In genomic region chr13:58452123-58452623, GRCh38 we compare ENCODE assay signal across 1 cellular context.
TF ChIP-seq lines count a peak whose summit lies in the region.

No MANE protein-coding gene starts in this region.

TF ChIP-seq in HepG2, 621 proteins besides CTCF, POLR2A, EP300 and RAD21 (continued from another document and continues in another):
- no peak for TF ChIP-seq ZNF768 (CRISPR knock-in tag; IDR thresholded peaks at IDR 0.05)
- no peak for TF ChIP-seq ARNT2 (CRISPR knock-in tag; IDR thresholded peaks at IDR 0.05; ENCODE audit: low read depth)
- TF ChIP-seq ZNF24 (IDR thresholded peaks at IDR 0.05): no peak
- TF ChIP-seq POGZ (CRISPR knock-in tag; IDR thresholded peaks at IDR 0.05): no peak; the same call in 1 of the 2 replicates
- peak; percentile 56; the same call in 1 of the 2 replicates for TF ChIP-seq HDAC2 (CRISPR knock-in tag; IDR thresholded peaks at IDR 0.05)
- TF ChIP-seq TCF7 (IDR thresholded peaks at IDR 0.05; ENCODE audit: low read depth): peak; percentile 56
- peak; percentile 88 for TF ChIP-seq TEAD3 (CRISPR knock-in tag; optimal IDR thresholded peaks at IDR 0.05; ENCODE audit: borderline replicate concordance)
- no peak for TF ChIP-seq PTBP1 (IDR thresholded peaks at IDR 0.05; ENCODE audit: low read depth, low read length, poor library complexity, severe bottlenecking)
- TF ChIP-seq HNF4A (CRISPR knock-in tag; IDR thresholded peaks at IDR 0.05): peak; percentile 52
- TF ChIP-seq ZNF75D (CRISPR knock-in tag; IDR thresholded peaks at IDR 0.05; ENCODE audit: borderline replicate concordance): no peak
- TF ChIP-seq RFX1 (IDR thresholded peaks at IDR 0.05): peak; percentile 50; the same call in 1 of the 2 replicates
- no peak for TF ChIP-seq SALL2 (CRISPR knock-in tag; IDR thresholded peaks at IDR 0.05)
- TF ChIP-seq GABPA (IDR thresholded peaks at IDR 0.05; ENCODE audit: low read depth, low read length): no peak
- TF ChIP-seq GABPA (CRISPR knock-in tag; IDR thresholded peaks at IDR 0.05; ENCODE audit: low read depth): no peak
- peak; percentile 93 for TF ChIP-seq ZNF160 (CRISPR knock-in tag; IDR thresholded peaks at IDR 0.05)
- TF ChIP-seq MEF2D (CRISPR knock-in tag; IDR thresholded peaks at IDR 0.05): no peak
- TF ChIP-seq ZNF816 (CRISPR knock-in tag; IDR thresholded peaks at IDR 0.05; ENCODE audit: borderline replicate concordance): no peak
- TF ChIP-seq HMG20B (CRISPR knock-in tag; conservative IDR thresholded peaks at IDR 0.05): peak; percentile 60
- TF ChIP-seq TRAFD1 (CRISPR knock-in tag; IDR thresholded peaks at IDR 0.05; ENCODE audit: borderline replicate concordance): no peak
- TF ChIP-seq, protein P1, sequence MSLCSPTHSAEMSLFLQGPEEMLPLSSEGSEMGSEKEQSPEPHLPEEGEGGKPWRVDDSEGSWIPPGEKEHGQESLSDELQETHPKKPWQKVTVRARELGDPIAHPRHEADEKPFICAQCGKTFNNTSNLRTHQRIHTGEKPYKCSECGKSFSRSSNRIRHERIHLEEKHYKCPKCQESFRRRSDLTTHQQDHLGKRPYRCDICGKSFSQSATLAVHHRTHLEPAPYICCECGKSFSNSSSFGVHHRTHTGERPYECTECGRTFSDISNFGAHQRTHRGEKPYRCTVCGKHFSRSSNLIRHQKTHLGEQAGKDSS (CRISPR knock-in tag; IDR thresholded peaks at IDR 0.05; ENCODE audit: borderline replicate concordance, low read depth): no peak
- TF ChIP-seq, protein P2, sequence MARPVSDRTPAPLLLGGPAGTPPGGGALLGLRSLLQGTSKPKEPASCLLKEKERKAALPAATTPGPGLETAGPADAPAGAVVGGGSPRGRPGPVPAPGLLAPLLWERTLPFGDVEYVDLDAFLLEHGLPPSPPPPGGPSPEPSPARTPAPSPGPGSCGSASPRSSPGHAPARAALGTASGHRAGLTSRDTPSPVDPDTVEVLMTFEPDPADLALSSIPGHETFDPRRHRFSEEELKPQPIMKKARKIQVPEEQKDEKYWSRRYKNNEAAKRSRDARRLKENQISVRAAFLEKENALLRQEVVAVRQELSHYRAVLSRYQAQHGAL (CRISPR knock-in tag; IDR thresholded peaks at IDR 0.05; ENCODE audit: not compliant biosample characterization): no peak
- TF ChIP-seq SOX13 (IDR thresholded peaks at IDR 0.05): peak; percentile 72; the same call in 1 of the 2 replicates
- TF ChIP-seq SOX13 (CRISPR knock-in tag; conservative IDR thresholded peaks at IDR 0.05 in 1 of 2, IDR thresholded peaks at IDR 0.05 in 1 of 2): peak in 1 of 2 experiments; percentile 98; a peak in 2 of 4 replicates
- peak; percentile 43; the same call in 1 of the 2 replicates for TF ChIP-seq PITX1 (CRISPR knock-in tag; IDR thresholded peaks at IDR 0.05)
- no peak for TF ChIP-seq ZNF788 (CRISPR knock-in tag; IDR thresholded peaks at IDR 0.05; ENCODE audit: borderline replicate concordance)
- no peak for TF ChIP-seq SOX6 (IDR thresholded peaks at IDR 0.05)
- peak; percentile 97 for TF ChIP-seq SOX6 (CRISPR knock-in tag; IDR thresholded peaks at IDR 0.05)
- no peak for TF ChIP-seq ARID2 (CRISPR knock-in tag; IDR thresholded peaks at IDR 0.05; ENCODE audit: borderline replicate concordance)
- TF ChIP-seq HMG20A (CRISPR knock-in tag; IDR thresholded peaks at IDR 0.05; ENCODE audit: borderline replicate concordance): peak; percentile 86
- peak; percentile 67 for TF ChIP-seq PPARG (CRISPR knock-in tag; conservative IDR thresholded peaks at IDR 0.05)
- TF ChIP-seq POLR2AphosphoS2 (IDR thresholded peaks at IDR 0.05; ENCODE audit: low read depth, low read length): no peak
- TF ChIP-seq FOXK2 (IDR thresholded peaks at IDR 0.05): 0 out of 2 replicates have a peak, but pooled peaks have one; percentile 7
- peak; percentile 84 for TF ChIP-seq BCL6 (CRISPR knock-in tag; IDR thresholded peaks at IDR 0.05)
- peak; percentile 85 for TF ChIP-seq ISL2 (CRISPR knock-in tag; IDR thresholded peaks at IDR 0.05)
- TF ChIP-seq ATF2 (CRISPR knock-in tag; IDR thresholded peaks at IDR 0.05): peak; percentile 44; the same call in 1 of the 2 replicates
- 0 out of 2 replicates have a peak, but pooled peaks have one; percentile 24 for TF ChIP-seq ZGPAT (CRISPR knock-in tag; IDR thresholded peaks at IDR 0.05)
- TF ChIP-seq ZFP1 (CRISPR knock-in tag; IDR thresholded peaks at IDR 0.05): 0 out of 2 replicates have a peak, but pooled peaks have one; percentile 36
- peak; percentile 66; the same call in 1 of the 2 replicates for TF ChIP-seq NFIC (IDR thresholded peaks at IDR 0.05; ENCODE audit: low read length)
- TF ChIP-seq, protein P3, sequence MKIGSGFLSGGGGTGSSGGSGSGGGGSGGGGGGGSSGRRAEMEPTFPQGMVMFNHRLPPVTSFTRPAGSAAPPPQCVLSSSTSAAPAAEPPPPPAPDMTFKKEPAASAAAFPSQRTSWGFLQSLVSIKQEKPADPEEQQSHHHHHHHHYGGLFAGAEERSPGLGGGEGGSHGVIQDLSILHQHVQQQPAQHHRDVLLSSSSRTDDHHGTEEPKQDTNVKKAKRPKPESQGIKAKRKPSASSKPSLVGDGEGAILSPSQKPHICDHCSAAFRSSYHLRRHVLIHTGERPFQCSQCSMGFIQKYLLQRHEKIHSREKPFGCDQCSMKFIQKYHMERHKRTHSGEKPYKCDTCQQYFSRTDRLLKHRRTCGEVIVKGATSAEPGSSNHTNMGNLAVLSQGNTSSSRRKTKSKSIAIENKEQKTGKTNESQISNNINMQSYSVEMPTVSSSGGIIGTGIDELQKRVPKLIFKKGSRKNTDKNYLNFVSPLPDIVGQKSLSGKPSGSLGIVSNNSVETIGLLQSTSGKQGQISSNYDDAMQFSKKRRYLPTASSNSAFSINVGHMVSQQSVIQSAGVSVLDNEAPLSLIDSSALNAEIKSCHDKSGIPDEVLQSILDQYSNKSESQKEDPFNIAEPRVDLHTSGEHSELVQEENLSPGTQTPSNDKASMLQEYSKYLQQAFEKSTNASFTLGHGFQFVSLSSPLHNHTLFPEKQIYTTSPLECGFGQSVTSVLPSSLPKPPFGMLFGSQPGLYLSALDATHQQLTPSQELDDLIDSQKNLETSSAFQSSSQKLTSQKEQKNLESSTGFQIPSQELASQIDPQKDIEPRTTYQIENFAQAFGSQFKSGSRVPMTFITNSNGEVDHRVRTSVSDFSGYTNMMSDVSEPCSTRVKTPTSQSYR (CRISPR knock-in tag; IDR thresholded peaks at IDR 0.05; ENCODE audit: borderline replicate concordance): peak; percentile 93
- TF ChIP-seq, protein P4, sequence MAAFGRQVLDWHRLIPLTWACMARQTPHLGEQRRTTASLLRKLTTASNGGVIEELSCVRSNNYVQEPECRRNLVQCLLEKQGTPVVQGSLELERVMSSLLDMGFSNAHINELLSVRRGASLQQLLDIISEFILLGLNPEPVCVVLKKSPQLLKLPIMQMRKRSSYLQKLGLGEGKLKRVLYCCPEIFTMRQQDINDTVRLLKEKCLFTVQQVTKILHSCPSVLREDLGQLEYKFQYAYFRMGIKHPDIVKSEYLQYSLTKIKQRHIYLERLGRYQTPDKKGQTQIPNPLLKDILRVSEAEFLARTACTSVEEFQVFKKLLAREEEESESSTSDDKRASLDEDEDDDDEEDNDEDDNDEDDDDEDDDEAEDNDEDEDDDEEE (CRISPR knock-in tag; IDR thresholded peaks at IDR 0.05): no peak
- TF ChIP-seq NCOA2 (CRISPR knock-in tag; IDR thresholded peaks at IDR 0.05): peak; percentile 94
- no peak for TF ChIP-seq SRSF1 (optimal IDR thresholded peaks at IDR 0.05; ENCODE audit: low read depth, low read length)
- 0 out of 2 replicates have a peak, but pooled peaks have one; percentile 15 for TF ChIP-seq ZBTB20 (CRISPR knock-in tag; IDR thresholded peaks at IDR 0.05; ENCODE audit: borderline replicate concordance, low read depth)
- no peak for TF ChIP-seq FOXP1 (IDR thresholded peaks at IDR 0.05)
- peak; percentile 61; the same call in 1 of the 2 replicates for TF ChIP-seq FOXP1 (CRISPR knock-in tag; IDR thresholded peaks at IDR 0.05)
- no peak for TF ChIP-seq SP4 (CRISPR knock-in tag; IDR thresholded peaks at IDR 0.05)
- TF ChIP-seq SMAD3 (CRISPR knock-in tag; IDR thresholded peaks at IDR 0.05): 0 out of 2 replicates have a peak, but pooled peaks have one; percentile 43
- TF ChIP-seq, protein P5, sequence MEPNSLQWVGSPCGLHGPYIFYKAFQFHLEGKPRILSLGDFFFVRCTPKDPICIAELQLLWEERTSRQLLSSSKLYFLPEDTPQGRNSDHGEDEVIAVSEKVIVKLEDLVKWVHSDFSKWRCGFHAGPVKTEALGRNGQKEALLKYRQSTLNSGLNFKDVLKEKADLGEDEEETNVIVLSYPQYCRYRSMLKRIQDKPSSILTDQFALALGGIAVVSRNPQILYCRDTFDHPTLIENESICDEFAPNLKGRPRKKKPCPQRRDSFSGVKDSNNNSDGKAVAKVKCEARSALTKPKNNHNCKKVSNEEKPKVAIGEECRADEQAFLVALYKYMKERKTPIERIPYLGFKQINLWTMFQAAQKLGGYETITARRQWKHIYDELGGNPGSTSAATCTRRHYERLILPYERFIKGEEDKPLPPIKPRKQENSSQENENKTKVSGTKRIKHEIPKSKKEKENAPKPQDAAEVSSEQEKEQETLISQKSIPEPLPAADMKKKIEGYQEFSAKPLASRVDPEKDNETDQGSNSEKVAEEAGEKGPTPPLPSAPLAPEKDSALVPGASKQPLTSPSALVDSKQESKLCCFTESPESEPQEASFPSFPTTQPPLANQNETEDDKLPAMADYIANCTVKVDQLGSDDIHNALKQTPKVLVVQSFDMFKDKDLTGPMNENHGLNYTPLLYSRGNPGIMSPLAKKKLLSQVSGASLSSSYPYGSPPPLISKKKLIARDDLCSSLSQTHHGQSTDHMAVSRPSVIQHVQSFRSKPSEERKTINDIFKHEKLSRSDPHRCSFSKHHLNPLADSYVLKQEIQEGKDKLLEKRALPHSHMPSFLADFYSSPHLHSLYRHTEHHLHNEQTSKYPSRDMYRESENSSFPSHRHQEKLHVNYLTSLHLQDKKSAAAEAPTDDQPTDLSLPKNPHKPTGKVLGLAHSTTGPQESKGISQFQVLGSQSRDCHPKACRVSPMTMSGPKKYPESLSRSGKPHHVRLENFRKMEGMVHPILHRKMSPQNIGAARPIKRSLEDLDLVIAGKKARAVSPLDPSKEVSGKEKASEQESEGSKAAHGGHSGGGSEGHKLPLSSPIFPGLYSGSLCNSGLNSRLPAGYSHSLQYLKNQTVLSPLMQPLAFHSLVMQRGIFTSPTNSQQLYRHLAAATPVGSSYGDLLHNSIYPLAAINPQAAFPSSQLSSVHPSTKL (CRISPR knock-in tag; IDR thresholded peaks at IDR 0.05): peak; percentile 89
- peak; percentile 50; the same call in 1 of the 2 replicates for TF ChIP-seq RFX3 (CRISPR knock-in tag; IDR thresholded peaks at IDR 0.05)
- peak; percentile 64; the same call in 1 of the 2 replicates for TF ChIP-seq ZMYM4 (CRISPR knock-in tag; IDR thresholded peaks at IDR 0.05)
- TF ChIP-seq, protein P6, sequence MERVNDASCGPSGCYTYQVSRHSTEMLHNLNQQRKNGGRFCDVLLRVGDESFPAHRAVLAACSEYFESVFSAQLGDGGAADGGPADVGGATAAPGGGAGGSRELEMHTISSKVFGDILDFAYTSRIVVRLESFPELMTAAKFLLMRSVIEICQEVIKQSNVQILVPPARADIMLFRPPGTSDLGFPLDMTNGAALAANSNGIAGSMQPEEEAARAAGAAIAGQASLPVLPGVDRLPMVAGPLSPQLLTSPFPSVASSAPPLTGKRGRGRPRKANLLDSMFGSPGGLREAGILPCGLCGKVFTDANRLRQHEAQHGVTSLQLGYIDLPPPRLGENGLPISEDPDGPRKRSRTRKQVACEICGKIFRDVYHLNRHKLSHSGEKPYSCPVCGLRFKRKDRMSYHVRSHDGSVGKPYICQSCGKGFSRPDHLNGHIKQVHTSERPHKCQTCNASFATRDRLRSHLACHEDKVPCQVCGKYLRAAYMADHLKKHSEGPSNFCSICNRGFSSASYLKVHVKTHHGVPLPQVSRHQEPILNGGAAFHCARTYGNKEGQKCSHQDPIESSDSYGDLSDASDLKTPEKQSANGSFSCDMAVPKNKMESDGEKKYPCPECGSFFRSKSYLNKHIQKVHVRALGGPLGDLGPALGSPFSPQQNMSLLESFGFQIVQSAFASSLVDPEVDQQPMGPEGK (CRISPR knock-in tag; IDR thresholded peaks at IDR 0.05): peak; percentile 26; the same call in 1 of the 2 replicates
